ENCODE assay signal across 15 cellular contexts in genomic region chr10:32171213-32171612, GRCh38.
A peak's percentile ranks its signal among the peaks of the same experiment; 100 is the strongest.
DNase-seq lines count a peak whose midpoint lies in the region; ATAC-seq and TF ChIP-seq lines count a peak whose summit lies in the region.
"Had no signal": no experiment of that assay in that cellular context is flagged by ENCODE, and none has a peak within 500 bp of the region (broad histone marks: within the 10 kb centered on the region; RNA-seq: fewer than 3 reads in every experiment).

No MANE protein-coding gene starts in this region.

- H3K4me1 Mint-ChIP-seq in progenitor cell of endocrine pancreas (ENCODE audit: low read depth): peaks cover 16% of the 10 kb centered on the region
- H3K4me1 Mint-ChIP-seq in activated CD8-positive, alpha-beta T cell treated with anti-CD3 and anti-CD28 coated beads, Interleukin-2, amount 10 ng/mL, durations not matched to agents 7 days and 5 days (ENCODE audit: low read depth): no peaks in the 10 kb centered on the region
- H3K4me1 Mint-ChIP-seq: B cell had no signal

- TF ChIP-seq CTCF in progenitor cell of endocrine pancreas (IDR thresholded peaks at IDR 0.05; ENCODE audit: unreplicated experiment): no peak

- H3K4me3 Mint-ChIP-seq in progenitor cell of endocrine pancreas (ENCODE audit: low read depth): peak overlapping the region; percentile 64
- no peak overlapping the region for H3K4me3 Mint-ChIP-seq in activated CD8-positive, alpha-beta T cell treated with anti-CD3 and anti-CD28 coated beads, Interleukin-2, amount 10 ng/mL, durations not matched to agents 7 days and 5 days
- H3K4me3 Mint-ChIP-seq: B cell had no signal

- ATAC-seq in activated CD8-positive, alpha-beta T cell treated with anti-CD3 and anti-CD28 coated beads, Interleukin-2, amount 10 ng/mL, durations not matched to agents 7 days and 5 days: no peak
- no peak for ATAC-seq in GM18519 (IDR thresholded peaks at IDR 0.05; ENCODE audit: low FRiP score, unreplicated experiment)

- H3K27ac Mint-ChIP-seq in progenitor cell of endocrine pancreas: peak overlapping the region; percentile 98
- H3K27ac Mint-ChIP-seq in activated CD8-positive, alpha-beta T cell treated with anti-CD3 and anti-CD28 coated beads, Interleukin-2, amount 10 ng/mL, durations not matched to agents 7 days and 5 days: no peak overlapping the region
- H3K27ac Mint-ChIP-seq: B cell had no signal

- POLR2A ChIA-PET in activated CD8-positive, alpha-beta T cell treated with anti-CD3 and anti-CD28 coated beads, Interleukin-2, amount 10 ng/mL, durations not matched to agents 7 days and 5 days (lab: Charles Lee): no interaction called here

- H3K27me3 ChIP-seq in H7 (ENCODE audit: control insufficient read depth, insufficient read depth, low read length): no peaks in the 10 kb centered on the region
- H3K27me3 ChIP-seq: neutrophil, spleen had no signal

- CTCF ChIA-PET in activated CD8-positive, alpha-beta T cell treated with anti-CD3 and anti-CD28 coated beads, Interleukin-2, amount 10 ng/mL, durations not matched to agents 7 days and 5 days (lab: Charles Lee): no interaction called here

- H3K4me3 ChIP-seq in H7 (ENCODE audit: insufficient read depth, low read depth, low read length): no peak overlapping the region
- H3K4me3 ChIP-seq: dorsolateral prefrontal cortex, spleen had no signal

- no peaks in the 10 kb centered on the region for H3K36me3 Mint-ChIP-seq in progenitor cell of endocrine pancreas (ENCODE audit: insufficient read depth)
- no peaks in the 10 kb centered on the region for H3K36me3 Mint-ChIP-seq in activated CD8-positive, alpha-beta T cell treated with anti-CD3 and anti-CD28 coated beads, Interleukin-2, amount 10 ng/mL, durations not matched to agents 7 days and 5 days (ENCODE audit: low read depth)

- no peaks in the 10 kb centered on the region for H3K9me3 Mint-ChIP-seq in progenitor cell of endocrine pancreas (ENCODE audit: low read depth)
- H3K9me3 Mint-ChIP-seq in activated CD8-positive, alpha-beta T cell treated with anti-CD3 and anti-CD28 coated beads, Interleukin-2, amount 10 ng/mL, durations not matched to agents 7 days and 5 days (ENCODE audit: insufficient read depth): no peaks in the 10 kb centered on the region

- no peaks in the 10 kb centered on the region for H3K27me3 Mint-ChIP-seq in progenitor cell of endocrine pancreas
- peaks cover 2% of the 10 kb centered on the region for H3K27me3 Mint-ChIP-seq in activated CD8-positive, alpha-beta T cell treated with anti-CD3 and anti-CD28 coated beads, Interleukin-2, amount 10 ng/mL, durations not matched to agents 7 days and 5 days (ENCODE audit: low read depth)

- H3K36me3 ChIP-seq in H7 (replicated peaks; ENCODE audit: control insufficient read depth, insufficient read depth, low read length): no peaks in the 10 kb centered on the region
- H3K36me3 ChIP-seq: neutrophil, spleen had no signal

- DNase-seq in ELF-1 (ENCODE audit: low read depth, low spot score): peak; percentile 50
- DNase-seq in NCI-H510A treated with DMSO at 0.1 percent for 48 hours (lab: John Stamatoyannopoulos, UW): peak; percentile 86
- DNase-seq in islet precursor cell: peak; percentile 71
- DNase-seq in progenitor cell of endocrine pancreas (ENCODE audit: low spot score, unreplicated experiment): peak; percentile 11
- no peak for DNase-seq in activated CD8-positive, alpha-beta T cell treated with anti-CD3 and anti-CD28 coated beads, Interleukin-2, amount 10 ng/mL, durations not matched to agents 7 days and 5 days
- DNase-seq in H7: no peak
- DNase-seq in activated CD8-positive, alpha-beta memory T cell treated with anti-CD3 and anti-CD28 coated beads, Interleukin-2, amount 50 U/mL, for 4 hours: no peak
- DNase-seq: activated gamma-delta T cell treated with Interleukin-2 at 50 U/mL for 16 hours, DND-41, dorsolateral prefrontal cortex, NCI-H446, spleen had no signal

Comparison
In these comparisons a context has a peak if more than half of its experiments do, and no peak if none do; other contexts are left out.
1. DNase-seq: peak in ELF-1 (single experiment), NCI-H510A treated with DMSO at 0.1 percent for 48 hours (single experiment), islet precursor cell (single experiment) and progenitor cell of endocrine pancreas (single experiment); none in activated CD8-positive, alpha-beta T cell treated with anti-CD3 and anti-CD28 coated beads, Interleukin-2, amount 10 ng/mL, durations not matched to agents 7 days and 5 days (single experiment), H7 (single experiment) and activated CD8-positive, alpha-beta memory T cell treated with anti-CD3 and anti-CD28 coated beads, Interleukin-2, amount 50 U/mL, for 4 hours (single experiment).